ENCODE assay signal across 1 cellular context in genomic region chr2:175463639-175464310, GRCh38.
TF ChIP-seq lines count a peak whose summit lies in the region.

No MANE protein-coding gene starts in this region.

TF ChIP-seq in WTC11, 78 proteins besides CTCF, POLR2A, EP300 and RAD21 (continued from another document):
- TF ChIP-seq AFF4 (CRISPR knock-in tag; IDR thresholded peaks at IDR 0.05; ENCODE audit: borderline replicate concordance): no peak
- TF ChIP-seq NR3C1 (CRISPR knock-in tag; conservative IDR thresholded peaks at IDR 0.05; ENCODE audit: low read depth): no peak
- no peak for TF ChIP-seq ARID4B (CRISPR knock-in tag; IDR thresholded peaks at IDR 0.05; ENCODE audit: borderline replicate concordance)
- TF ChIP-seq ATF1 (CRISPR knock-in tag; IDR thresholded peaks at IDR 0.05): no peak
- no peak for TF ChIP-seq FOXJ3 (CRISPR knock-in tag; IDR thresholded peaks at IDR 0.05; ENCODE audit: borderline replicate concordance)
- TF ChIP-seq ETV6 (CRISPR knock-in tag; IDR thresholded peaks at IDR 0.05): no peak
- no peak for TF ChIP-seq JAZF1 (CRISPR knock-in tag; IDR thresholded peaks at IDR 0.05)
- TF ChIP-seq FOXK1 (CRISPR knock-in tag; IDR thresholded peaks at IDR 0.05): no peak
- no peak for TF ChIP-seq ZNF425 (CRISPR knock-in tag; conservative IDR thresholded peaks at IDR 0.05)
- TF ChIP-seq MAX (CRISPR knock-in tag; IDR thresholded peaks at IDR 0.05): no peak
- no peak for TF ChIP-seq E2F5 (CRISPR knock-in tag; IDR thresholded peaks at IDR 0.05)
- no peak for TF ChIP-seq NR1H2 (CRISPR knock-in tag; IDR thresholded peaks at IDR 0.05)
- TF ChIP-seq GTF2I (CRISPR knock-in tag; conservative IDR thresholded peaks at IDR 0.05): no peak
- TF ChIP-seq ZNF281 (CRISPR knock-in tag; IDR thresholded peaks at IDR 0.05): no peak
- TF ChIP-seq CDX4 (CRISPR knock-in tag; IDR thresholded peaks at IDR 0.05; ENCODE audit: borderline replicate concordance): no peak
